Comparison of ENCODE assay signal across 1 cellular context in genomic region chr7:13850185-13850752, GRCh38.
TF ChIP-seq lines count a peak whose summit lies in the region.

No MANE protein-coding gene starts in this region.

TF ChIP-seq in HepG2, 621 proteins besides CTCF, POLR2A, EP300 and RAD21 (continued from another document):
- TF ChIP-seq CENPBD1 (CRISPR knock-in tag; IDR thresholded peaks at IDR 0.05; ENCODE audit: borderline replicate concordance, low read depth) (no peak), TEAD2 (CRISPR knock-in tag; IDR thresholded peaks at IDR 0.05) (no peak), ARNT (IDR thresholded peaks at IDR 0.05) (no peak), BRF2 (CRISPR knock-in tag; IDR thresholded peaks at IDR 0.05) (no peak), ZFP41 (CRISPR knock-in tag; IDR thresholded peaks at IDR 0.05; ENCODE audit: borderline replicate concordance) (no peak), PHF5A (CRISPR knock-in tag; IDR thresholded peaks at IDR 0.05; ENCODE audit: low read depth, unreplicated experiment) (no peak)
- TF ChIP-seq, protein P1, sequence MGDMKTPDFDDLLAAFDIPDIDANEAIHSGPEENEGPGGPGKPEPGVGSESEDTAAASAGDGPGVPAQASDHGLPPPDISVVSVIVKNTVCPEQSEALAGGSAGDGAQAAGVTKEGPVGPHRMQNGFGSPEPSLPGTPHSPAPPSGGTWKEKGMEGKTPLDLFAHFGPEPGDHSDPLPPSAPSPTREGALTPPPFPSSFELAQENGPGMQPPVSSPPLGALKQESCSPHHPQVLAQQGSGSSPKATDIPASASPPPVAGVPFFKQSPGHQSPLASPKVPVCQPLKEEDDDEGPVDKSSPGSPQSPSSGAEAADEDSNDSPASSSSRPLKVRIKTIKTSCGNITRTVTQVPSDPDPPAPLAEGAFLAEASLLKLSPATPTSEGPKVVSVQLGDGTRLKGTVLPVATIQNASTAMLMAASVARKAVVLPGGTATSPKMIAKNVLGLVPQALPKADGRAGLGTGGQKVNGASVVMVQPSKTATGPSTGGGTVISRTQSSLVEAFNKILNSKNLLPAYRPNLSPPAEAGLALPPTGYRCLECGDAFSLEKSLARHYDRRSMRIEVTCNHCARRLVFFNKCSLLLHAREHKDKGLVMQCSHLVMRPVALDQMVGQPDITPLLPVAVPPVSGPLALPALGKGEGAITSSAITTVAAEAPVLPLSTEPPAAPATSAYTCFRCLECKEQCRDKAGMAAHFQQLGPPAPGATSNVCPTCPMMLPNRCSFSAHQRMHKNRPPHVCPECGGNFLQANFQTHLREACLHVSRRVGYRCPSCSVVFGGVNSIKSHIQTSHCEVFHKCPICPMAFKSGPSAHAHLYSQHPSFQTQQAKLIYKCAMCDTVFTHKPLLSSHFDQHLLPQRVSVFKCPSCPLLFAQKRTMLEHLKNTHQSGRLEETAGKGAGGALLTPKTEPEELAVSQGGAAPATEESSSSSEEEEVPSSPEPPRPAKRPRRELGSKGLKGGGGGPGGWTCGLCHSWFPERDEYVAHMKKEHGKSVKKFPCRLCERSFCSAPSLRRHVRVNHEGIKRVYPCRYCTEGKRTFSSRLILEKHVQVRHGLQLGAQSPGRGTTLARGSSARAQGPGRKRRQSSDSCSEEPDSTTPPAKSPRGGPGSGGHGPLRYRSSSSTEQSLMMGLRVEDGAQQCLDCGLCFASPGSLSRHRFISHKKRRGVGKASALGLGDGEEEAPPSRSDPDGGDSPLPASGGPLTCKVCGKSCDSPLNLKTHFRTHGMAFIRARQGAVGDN (CRISPR knock-in tag; IDR thresholded peaks at IDR 0.05) = no peak
- TF ChIP-seq, protein P2, sequence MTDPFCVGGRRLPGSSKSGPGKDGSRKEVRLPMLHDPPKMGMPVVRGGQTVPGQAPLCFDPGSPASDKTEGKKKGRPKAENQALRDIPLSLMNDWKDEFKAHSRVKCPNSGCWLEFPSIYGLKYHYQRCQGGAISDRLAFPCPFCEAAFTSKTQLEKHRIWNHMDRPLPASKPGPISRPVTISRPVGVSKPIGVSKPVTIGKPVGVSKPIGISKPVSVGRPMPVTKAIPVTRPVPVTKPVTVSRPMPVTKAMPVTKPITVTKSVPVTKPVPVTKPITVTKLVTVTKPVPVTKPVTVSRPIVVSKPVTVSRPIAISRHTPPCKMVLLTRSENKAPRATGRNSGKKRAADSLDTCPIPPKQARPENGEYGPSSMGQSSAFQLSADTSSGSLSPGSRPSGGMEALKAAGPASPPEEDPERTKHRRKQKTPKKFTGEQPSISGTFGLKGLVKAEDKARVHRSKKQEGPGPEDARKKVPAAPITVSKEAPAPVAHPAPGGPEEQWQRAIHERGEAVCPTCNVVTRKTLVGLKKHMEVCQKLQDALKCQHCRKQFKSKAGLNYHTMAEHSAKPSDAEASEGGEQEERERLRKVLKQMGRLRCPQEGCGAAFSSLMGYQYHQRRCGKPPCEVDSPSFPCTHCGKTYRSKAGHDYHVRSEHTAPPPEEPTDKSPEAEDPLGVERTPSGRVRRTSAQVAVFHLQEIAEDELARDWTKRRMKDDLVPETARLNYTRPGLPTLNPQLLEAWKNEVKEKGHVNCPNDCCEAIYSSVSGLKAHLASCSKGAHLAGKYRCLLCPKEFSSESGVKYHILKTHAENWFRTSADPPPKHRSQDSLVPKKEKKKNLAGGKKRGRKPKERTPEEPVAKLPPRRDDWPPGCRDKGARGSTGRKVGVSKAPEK (CRISPR knock-in tag; IDR thresholded peaks at IDR 0.05; ENCODE audit: borderline replicate concordance) = no peak
